1 cellular context compared by ENCODE assay signal in the genomic region with DNA sequence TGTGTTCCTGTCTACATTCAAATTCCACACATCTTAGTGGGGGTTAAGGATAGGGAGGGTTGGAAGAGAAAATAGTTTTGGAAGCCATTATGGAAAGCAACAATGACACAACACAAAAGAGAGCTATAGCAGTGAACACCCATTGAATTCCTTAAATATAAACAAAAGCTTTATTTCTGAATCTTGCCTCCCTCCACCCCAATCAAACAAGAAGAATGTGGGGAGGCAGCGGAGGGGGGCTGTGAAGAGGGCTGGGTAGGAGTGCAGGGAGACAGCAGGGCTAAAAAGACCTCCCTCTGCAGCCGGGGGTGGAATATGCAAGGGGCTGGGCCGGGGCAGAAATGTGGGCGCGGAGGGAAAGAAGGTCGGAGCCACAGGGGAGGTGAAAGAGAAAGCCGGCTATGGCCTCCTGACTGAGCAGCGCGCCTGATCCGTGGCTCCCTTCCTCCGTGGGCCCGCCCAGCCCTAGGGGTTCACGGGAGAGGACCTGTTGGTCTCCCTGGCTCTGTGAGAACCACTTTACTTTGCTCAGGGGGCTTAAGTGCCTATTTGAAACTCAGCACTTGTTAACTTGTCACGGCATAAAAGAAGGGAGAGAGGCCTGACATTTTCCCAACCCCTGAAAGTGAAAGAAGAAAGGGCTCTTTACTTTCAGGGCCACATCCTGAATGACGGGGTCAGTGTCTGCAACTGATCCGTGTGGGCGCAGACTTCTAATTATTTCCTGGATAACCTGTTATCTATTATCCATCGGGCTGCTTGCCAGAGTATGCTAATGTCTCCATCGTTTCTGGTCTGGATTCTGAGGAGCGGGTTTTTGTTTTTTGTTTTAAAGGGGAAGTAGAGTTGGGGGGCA.
TF ChIP-seq lines count a peak whose summit lies in the region.

No MANE protein-coding gene starts in this region.

TF ChIP-seq in HepG2, 621 proteins besides CTCF, POLR2A, EP300 and RAD21 (continued from another document and continues in another):
- TF ChIP-seq RBM39 (IDR thresholded peaks at IDR 0.05; ENCODE audit: low read depth, low read length, poor library complexity, severe bottlenecking) (peak; percentile 70), JUNB (CRISPR knock-in tag; IDR thresholded peaks at IDR 0.05; ENCODE audit: borderline replicate concordance) (no peak), AKNA (CRISPR knock-in tag; IDR thresholded peaks at IDR 0.05; ENCODE audit: borderline replicate concordance) (no peak), ZXDC (CRISPR knock-in tag; IDR thresholded peaks at IDR 0.05) (0 out of 2 replicates have a peak, but pooled peaks have one; percentile 4), ELF3 (CRISPR knock-in tag; IDR thresholded peaks at IDR 0.05) (peak; percentile 36; the same call in 1 of the 2 replicates), ZNF143 (CRISPR knock-in tag; IDR thresholded peaks at IDR 0.05) (peak; percentile 57; the same call in 1 of the 2 replicates), CAMTA2 (CRISPR knock-in tag; IDR thresholded peaks at IDR 0.05; ENCODE audit: borderline replicate concordance) (0 out of 2 replicates have a peak, but pooled peaks have one; percentile 39), ZNF746 (CRISPR knock-in tag; IDR thresholded peaks at IDR 0.05) (0 out of 2 replicates have a peak, but pooled peaks have one; percentile 51), POLR2G (IDR thresholded peaks at IDR 0.05; ENCODE audit: low read depth, low read length) (peak; percentile 79), FOXC1 (CRISPR knock-in tag; IDR thresholded peaks at IDR 0.05; ENCODE audit: borderline replicate concordance) (0 out of 2 replicates have a peak, but pooled peaks have one; percentile 41), DMAP1 (CRISPR knock-in tag; IDR thresholded peaks at IDR 0.05) (0 out of 2 replicates have a peak, but pooled peaks have one; percentile 38), PRPF4 (IDR thresholded peaks at IDR 0.05; ENCODE audit: low read depth, low read length, poor library complexity, severe bottlenecking) (no peak), KAT2B (IDR thresholded peaks at IDR 0.05; ENCODE audit: borderline replicate concordance, low read depth, low read length) (no peak), ZNF562 (CRISPR knock-in tag; IDR thresholded peaks at IDR 0.05; ENCODE audit: borderline replicate concordance) (no peak), BCL6 (CRISPR knock-in tag; IDR thresholded peaks at IDR 0.05) (peak; percentile 58), TSC22D2 (CRISPR knock-in tag; IDR thresholded peaks at IDR 0.05; ENCODE audit: borderline replicate concordance) (peak; percentile 34; the same call in 1 of the 2 replicates), ZNF644 (CRISPR knock-in tag; IDR thresholded peaks at IDR 0.05; ENCODE audit: low read depth) (0 out of 2 replicates have a peak, but pooled peaks have one; percentile 11), ZNF501 (CRISPR knock-in tag; IDR thresholded peaks at IDR 0.05) (peak; percentile 67), ZNF816 (CRISPR knock-in tag; IDR thresholded peaks at IDR 0.05; ENCODE audit: borderline replicate concordance) (0 out of 2 replicates have a peak, but pooled peaks have one; percentile 18), REL (CRISPR knock-in tag; conservative IDR thresholded peaks at IDR 0.05) (no peak), RERE (CRISPR knock-in tag; IDR thresholded peaks at IDR 0.05; ENCODE audit: low read depth) (no peak), ZSCAN12 (CRISPR knock-in tag; IDR thresholded peaks at IDR 0.05) (no peak), HDAC2 (CRISPR knock-in tag; IDR thresholded peaks at IDR 0.05) (peak; percentile 41; the same call in 1 of the 2 replicates), RBFOX2 (IDR thresholded peaks at IDR 0.05; ENCODE audit: low read depth, low read length) (peak; percentile 78), ZC3H4 (CRISPR knock-in tag; IDR thresholded peaks at IDR 0.05; ENCODE audit: borderline replicate concordance) (peak; percentile 82; the same call in 1 of the 2 replicates), KDM2A (CRISPR knock-in tag; IDR thresholded peaks at IDR 0.05; ENCODE audit: borderline replicate concordance, low read depth) (peak; percentile 25; the same call in 1 of the 2 replicates), BRD4 (CRISPR knock-in tag; IDR thresholded peaks at IDR 0.05) (0 out of 2 replicates have a peak, but pooled peaks have one; percentile 45), TGIF2 (CRISPR knock-in tag; IDR thresholded peaks at IDR 0.05) (0 out of 2 replicates have a peak, but pooled peaks have one; percentile 2), ZNF44 (CRISPR knock-in tag; IDR thresholded peaks at IDR 0.05) (no peak), XRCC5 (optimal IDR thresholded peaks at IDR 0.05; ENCODE audit: low read length) (peak; percentile 67), IKZF4 (CRISPR knock-in tag; IDR thresholded peaks at IDR 0.05; ENCODE audit: borderline replicate concordance, low read depth, not compliant biosample characterization) (no peak)
- TF ChIP-seq, protein P1, sequence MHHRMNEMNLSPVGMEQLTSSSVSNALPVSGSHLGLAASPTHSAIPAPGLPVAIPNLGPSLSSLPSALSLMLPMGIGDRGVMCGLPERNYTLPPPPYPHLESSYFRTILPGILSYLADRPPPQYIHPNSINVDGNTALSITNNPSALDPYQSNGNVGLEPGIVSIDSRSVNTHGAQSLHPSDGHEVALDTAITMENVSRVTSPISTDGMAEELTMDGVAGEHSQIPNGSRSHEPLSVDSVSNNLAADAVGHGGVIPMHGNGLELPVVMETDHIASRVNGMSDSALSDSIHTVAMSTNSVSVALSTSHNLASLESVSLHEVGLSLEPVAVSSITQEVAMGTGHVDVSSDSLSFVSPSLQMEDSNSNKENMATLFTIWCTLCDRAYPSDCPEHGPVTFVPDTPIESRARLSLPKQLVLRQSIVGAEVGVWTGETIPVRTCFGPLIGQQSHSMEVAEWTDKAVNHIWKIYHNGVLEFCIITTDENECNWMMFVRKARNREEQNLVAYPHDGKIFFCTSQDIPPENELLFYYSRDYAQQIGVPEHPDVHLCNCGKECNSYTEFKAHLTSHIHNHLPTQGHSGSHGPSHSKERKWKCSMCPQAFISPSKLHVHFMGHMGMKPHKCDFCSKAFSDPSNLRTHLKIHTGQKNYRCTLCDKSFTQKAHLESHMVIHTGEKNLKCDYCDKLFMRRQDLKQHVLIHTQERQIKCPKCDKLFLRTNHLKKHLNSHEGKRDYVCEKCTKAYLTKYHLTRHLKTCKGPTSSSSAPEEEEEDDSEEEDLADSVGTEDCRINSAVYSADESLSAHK (CRISPR knock-in tag; IDR thresholded peaks at IDR 0.05; ENCODE audit: borderline replicate concordance), result peak; percentile 78; the same call in 1 of the 2 replicates
- TF ChIP-seq, protein P2, sequence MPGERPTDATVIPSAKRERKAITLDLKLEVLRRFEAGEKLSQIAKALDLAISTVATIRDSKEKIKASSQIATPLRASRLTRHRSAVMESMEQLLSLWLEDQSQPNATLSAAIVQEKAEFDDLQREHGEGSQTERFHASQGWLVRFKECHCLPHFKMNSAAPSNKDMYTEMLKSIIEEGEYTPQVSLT (CRISPR knock-in tag; IDR thresholded peaks at IDR 0.05; ENCODE audit: borderline replicate concordance, low read depth), result no peak
- TF ChIP-seq, protein P3, sequence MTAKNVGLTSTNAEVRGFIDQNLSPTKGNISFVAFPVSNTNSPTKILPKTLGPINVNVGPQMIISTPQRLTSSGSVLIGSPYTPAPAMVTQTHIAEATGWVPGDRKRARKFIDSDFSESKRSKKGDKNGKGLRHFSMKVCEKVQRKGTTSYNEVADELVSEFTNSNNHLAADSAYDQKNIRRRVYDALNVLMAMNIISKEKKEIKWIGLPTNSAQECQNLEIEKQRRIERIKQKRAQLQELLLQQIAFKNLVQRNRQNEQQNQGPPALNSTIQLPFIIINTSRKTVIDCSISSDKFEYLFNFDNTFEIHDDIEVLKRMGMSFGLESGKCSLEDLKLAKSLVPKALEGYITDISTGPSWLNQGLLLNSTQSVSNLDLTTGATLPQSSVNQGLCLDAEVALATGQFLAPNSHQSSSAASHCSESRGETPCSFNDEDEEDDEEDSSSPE (CRISPR knock-in tag; IDR thresholded peaks at IDR 0.05), result 0 out of 2 replicates have a peak, but pooled peaks have one; percentile 13
- TF ChIP-seq, protein P4, sequence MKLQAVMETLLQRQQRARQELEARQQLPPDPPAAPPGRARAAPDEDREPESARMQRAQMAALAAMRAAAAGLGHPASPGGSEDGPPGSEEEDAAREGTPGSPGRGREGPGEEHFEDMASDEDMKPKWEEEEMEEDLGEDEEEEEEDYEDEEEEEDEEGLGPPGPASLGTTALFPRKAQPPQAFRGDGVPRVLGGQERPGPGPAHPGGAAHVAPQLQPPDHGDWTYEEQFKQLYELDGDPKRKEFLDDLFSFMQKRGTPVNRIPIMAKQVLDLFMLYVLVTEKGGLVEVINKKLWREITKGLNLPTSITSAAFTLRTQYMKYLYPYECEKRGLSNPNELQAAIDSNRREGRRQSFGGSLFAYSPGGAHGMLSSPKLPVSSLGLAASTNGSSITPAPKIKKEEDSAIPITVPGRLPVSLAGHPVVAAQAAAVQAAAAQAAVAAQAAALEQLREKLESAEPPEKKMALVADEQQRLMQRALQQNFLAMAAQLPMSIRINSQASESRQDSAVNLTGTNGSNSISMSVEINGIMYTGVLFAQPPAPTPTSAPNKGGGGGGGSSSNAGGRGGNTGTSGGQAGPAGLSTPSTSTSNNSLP (IDR thresholded peaks at IDR 0.05; ENCODE audit: low read depth, low read length), result no peak
